14 cellular contexts compared by ENCODE assay signal in genomic region chr3:39531681-39532080, GRCh38.
DNase-seq lines count a peak whose midpoint lies in the region; ATAC-seq and TF ChIP-seq lines count a peak whose summit lies in the region.
"Had no signal": no experiment of that assay in that cellular context is flagged by ENCODE, and none has a peak within 500 bp of the region (broad histone marks: within the 10 kb centered on the region; RNA-seq: fewer than 3 reads in every experiment).

No MANE protein-coding gene starts in this region.

- H3K9me3 ChIP-seq in heart left ventricle = no peaks in the 10 kb centered on the region
- H3K9me3 ChIP-seq in thoracic aorta = no peaks in the 10 kb centered on the region
- H3K9me3 ChIP-seq in upper lobe of left lung = no peaks in the 10 kb centered on the region

- peak in 3 of 4 donors; percentile 64 to 83 (median 82) for ATAC-seq in heart left ventricle
- ATAC-seq in foreskin keratinocyte = peak; percentile 67
- ATAC-seq in thoracic aorta (ENCODE audit: insufficient number of reproducible peaks, low FRiP score, low read depth) = peak; percentile 88
- no peak for ATAC-seq in GM21528 (IDR thresholded peaks at IDR 0.05; ENCODE audit: low FRiP score, unreplicated experiment)
- no peak for ATAC-seq in upper lobe of left lung (ENCODE audit: low FRiP score in 2 of 2)
- no peak for ATAC-seq in GM18858 (IDR thresholded peaks at IDR 0.05; ENCODE audit: unreplicated experiment)

- no peaks in the 10 kb centered on the region for H3K4me1 ChIP-seq in heart left ventricle
- no peaks in the 10 kb centered on the region for H3K4me1 ChIP-seq in foreskin keratinocyte
- peaks cover 23 to 24% of the 10 kb centered on the region in 2 donors for H3K4me1 ChIP-seq in thoracic aorta (ENCODE audit: control insufficient read depth in 1 of 2, low read depth in 2 of 2)
- H3K4me1 ChIP-seq in upper lobe of left lung = no peaks in the 10 kb centered on the region

- TF ChIP-seq EP300 in upper lobe of left lung (IDR thresholded peaks at IDR 0.05) = peak in 1 of 4 donors; percentile 35

- H3K4me3 ChIP-seq in heart left ventricle = no peak overlapping the region
- no peak overlapping the region for H3K4me3 ChIP-seq in thoracic aorta
- no peak overlapping the region for H3K4me3 ChIP-seq in upper lobe of left lung
- H3K4me3 ChIP-seq: SK-N-MC had no signal

- H3K27me3 ChIP-seq in heart left ventricle = no peaks in the 10 kb centered on the region
- H3K27me3 ChIP-seq in foreskin keratinocyte = no peaks in the 10 kb centered on the region
- H3K27me3 ChIP-seq in thoracic aorta (replicated peaks; ENCODE audit: insufficient read depth) = no peaks in the 10 kb centered on the region
- no peaks in the 10 kb centered on the region for H3K27me3 ChIP-seq in upper lobe of left lung

- 57 to 81% (median 70%) methylated on average over 3 of the region's 3 CpGs for WGBS in heart left ventricle, 4 donors
- 84 to 95% methylated on average over 3 of the region's 3 CpGs for whole genome bisulfite sequencing in upper lobe of left lung, 2 donors

- TF ChIP-seq CTCF in heart left ventricle (IDR thresholded peaks at IDR 0.05) (no peak), foreskin keratinocyte (conservative IDR thresholded peaks at IDR 0.05) (no peak), thoracic aorta (IDR thresholded peaks at IDR 0.05) (no peak), upper lobe of left lung (IDR thresholded peaks at IDR 0.05) (no peak)

- TF ChIP-seq POLR2A in heart left ventricle (IDR thresholded peaks at IDR 0.05) (no peak), upper lobe of left lung (IDR thresholded peaks at IDR 0.05) (no peak)

- intact Hi-C loops in heart left ventricle (cut with DNase I) = no loop called here
- intact Hi-C loops in cardiac septum (cut with DNase I) = no loop called here

- H3K27ac ChIP-seq in heart left ventricle = peak overlapping the region in 1 of 12 donors; percentile 47
- H3K27ac ChIP-seq in foreskin keratinocyte = no peak overlapping the region
- H3K27ac ChIP-seq in thoracic aorta = peak overlapping the region; percentile 59 to 78
- no peak overlapping the region for H3K27ac ChIP-seq in upper lobe of left lung
- H3K27ac ChIP-seq: HL-60, SK-N-MC had no signal

- DNase-seq in heart left ventricle (peak in 1 of 5 donors; percentile 8), cardiac septum (ENCODE audit: low spot score) (no peak), astrocyte of the hippocampus (ENCODE audit: low read depth, low spot score) (peak; percentile 39), foreskin keratinocyte (peak; percentile 43 to 57), thoracic aorta (ENCODE audit: low spot score) (peak; percentile 5), upper lobe of left lung (no peak)
- DNase-seq: activated T-cell treated with anti-CD3 and anti-CD28 coated beads, Interleukin-2, amount 50 U/mL, for 48 hours; DMS79; NCI-H526; retina had no signal

- H3K36me3 ChIP-seq in heart left ventricle = no peaks in the 10 kb centered on the region
- no peaks in the 10 kb centered on the region for H3K36me3 ChIP-seq in thoracic aorta
- no peaks in the 10 kb centered on the region for H3K36me3 ChIP-seq in upper lobe of left lung

Comparison
In these comparisons a context has a peak if more than half of its experiments do, and no peak if none do; other contexts are left out.
1. ATAC-seq: peak in heart left ventricle (3 of 4), foreskin keratinocyte (single experiment) and thoracic aorta (single experiment); none in GM21528 (single experiment), upper lobe of left lung (0 of 2) and GM18858 (single experiment).
2. DNase-seq: peak in astrocyte of the hippocampus (single experiment), foreskin keratinocyte (2 of 2) and thoracic aorta (single experiment); none in cardiac septum (single experiment) and upper lobe of left lung (0 of 2).
3. H3K27ac ChIP-seq: peak in thoracic aorta (2 of 2); none in foreskin keratinocyte (single experiment) and upper lobe of left lung (0 of 4).